In the genomic region with DNA sequence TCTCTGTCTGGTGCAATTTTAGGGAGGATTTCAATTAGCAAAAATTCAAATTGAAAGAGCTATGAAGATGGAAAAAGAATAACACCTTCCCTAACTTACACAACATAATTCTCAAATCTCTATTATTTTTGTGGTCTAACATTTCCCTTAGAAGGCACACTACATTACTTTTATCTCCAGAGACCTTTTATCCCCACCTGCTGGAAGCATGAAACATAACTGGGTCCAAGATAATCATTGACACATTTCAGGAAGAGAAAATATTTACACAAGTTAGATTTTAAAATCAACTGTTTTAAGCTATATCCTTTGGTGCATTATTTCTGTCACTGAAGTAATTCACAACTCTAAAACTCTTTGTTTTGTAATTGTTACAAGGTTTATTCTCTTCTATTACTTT, we compare ENCODE assay signal across 9 cellular contexts.
DNase-seq lines count a peak whose midpoint lies in the region; ATAC-seq, FAIRE-seq and TF ChIP-seq lines count a peak whose summit lies in the region.
"Had no signal": no experiment of that assay in that cellular context is flagged by ENCODE, and none has a peak within 500 bp of the region (broad histone marks: within the 10 kb centered on the region; RNA-seq: fewer than 3 reads in every experiment).

No MANE protein-coding gene starts in this region.

- H3K9me3 ChIP-seq in lower lobe of right lung, result peaks cover 5% of the 10 kb centered on the region

- no peaks in the 10 kb centered on the region for H3K27me3 ChIP-seq in bronchial epithelial cell (ENCODE audit: control insufficient read depth, insufficient read depth, low read length)
- no peaks in the 10 kb centered on the region for H3K27me3 ChIP-seq in lower lobe of right lung (ENCODE audit: low read depth)

- H3K4me1 ChIP-seq in lower lobe of right lung, result no peaks in the 10 kb centered on the region

- H3K27ac ChIP-seq in lower lobe of right lung, result no peak overlapping the region

- ATAC-seq in lower lobe of right lung (no peak), GM21723 (IDR thresholded peaks at IDR 0.05; ENCODE audit: unreplicated experiment) (no peak), GM19467 (IDR thresholded peaks at IDR 0.05; ENCODE audit: unreplicated experiment) (no peak)
- no peak for ATAC-seq in stimulated activated naive CD8-positive, alpha-beta T cell treated with anti-CD3 and anti-CD28 coated beads, Interleukin-15, Interleukin-2, amounts not matched to agents 100 U/mL and 50 U/mL, for 24 hours
- ATAC-seq: HCT116 had no signal

- no peak for FAIRE-seq in bronchial epithelial cell (lab: Jason Lieb, UNC)

- H3K36me3 ChIP-seq in bronchial epithelial cell (ENCODE audit: control insufficient read depth, insufficient read depth, low read length), result no peaks in the 10 kb centered on the region
- no peaks in the 10 kb centered on the region for H3K36me3 ChIP-seq in lower lobe of right lung

- H3K4me3 ChIP-seq in bronchial epithelial cell (ENCODE audit: low read depth, low read length) (no peak overlapping the region), lower lobe of right lung (no peak overlapping the region)

- intact Hi-C loops in lower lobe of right lung (cut with DNase I), result no loop called here

- peak; percentile 21 for TF ChIP-seq CTCF in bronchial epithelial cell (IDR thresholded peaks at IDR 0.05; ENCODE audit: insufficient read depth, low read length, severe bottlenecking)
- TF ChIP-seq CTCF in lower lobe of right lung (IDR thresholded peaks at IDR 0.05), result peak; percentile 17

- DNase-seq in EH (ENCODE audit: low read depth), result peak; percentile 37
- DNase-seq in NAMALWA (ENCODE audit: low spot score), result peak; percentile 5
- peak; percentile 38 for DNase-seq in bronchial epithelial cell (ENCODE audit: low read depth)
- DNase-seq in lower lobe of right lung, result no peak
- no peak for DNase-seq in stimulated activated naive CD8-positive, alpha-beta T cell treated with anti-CD3 and anti-CD28 coated beads, Interleukin-15, Interleukin-2, amounts not matched to agents 100 U/mL and 50 U/mL, for 24 hours
- no peak for DNase-seq in NCI-H128 (lab: John Stamatoyannopoulos, UW; ENCODE audit: unreplicated experiment)

Comparison
In these comparisons a context has a peak if more than half of its experiments do, and no peak if none do; other contexts are left out.
1. DNase-seq: peak in EH (single experiment), NAMALWA (single experiment) and bronchial epithelial cell (single experiment); none in lower lobe of right lung (single experiment), stimulated activated naive CD8-positive, alpha-beta T cell treated with anti-CD3 and anti-CD28 coated beads, Interleukin-15, Interleukin-2, amounts not matched to agents 100 U/mL and 50 U/mL, for 24 hours (single experiment) and NCI-H128 (single experiment).